In genomic region chr2:8685697-8686358, GRCh38 we compare ENCODE assay signal across 8 cellular contexts. TPM values are rescaled to one million over a fixed set of nuclear protein-coding genes. Genes with fewer than 3 reads are reported as not detected.
DNase-seq lines count a peak whose midpoint lies in the region; ATAC-seq, FAIRE-seq and TF ChIP-seq lines count a peak whose summit lies in the region.

No MANE protein-coding gene starts in this region.

- H3K4me3 ChIP-seq in BE2C (ENCODE audit: low read depth, low read length), result peak overlapping the region; percentile 83
- H3K4me3 ChIP-seq in SK-N-MC, result peak overlapping the region; percentile 92
- peak overlapping the region; percentile 48 to 92 (median 78) for H3K4me3 ChIP-seq in heart left ventricle
- H3K4me3 ChIP-seq in parathyroid adenoma (ENCODE audit: low read depth, low read length), result peak overlapping the region; percentile 99
- H3K4me3 ChIP-seq in upper lobe of left lung, result peak overlapping the region; percentile 37 to 75 (median 66)

- no peak for TF ChIP-seq EP300 in Ishikawa (IDR thresholded peaks at IDR 0.05; ENCODE audit: borderline replicate concordance)
- no peak for TF ChIP-seq EP300 in upper lobe of left lung (IDR thresholded peaks at IDR 0.05)

- H3K27ac ChIP-seq in SK-N-MC (peak overlapping the region; percentile 95), heart left ventricle (peak overlapping the region; percentile 63 to 89 (median 79)), parathyroid adenoma (peak overlapping the region; percentile 99), upper lobe of left lung (peak overlapping the region; percentile 83 to 98 (median 88))

- no peaks in the 10 kb centered on the region for H3K9me3 Mint-ChIP-seq in activated naive CD4-positive, alpha-beta T cell treated with anti-CD3 and anti-CD28 coated beads, Interleukin-2, amount 50 U/mL, for 72 hours

- TF ChIP-seq POLR2A in heart left ventricle (IDR thresholded peaks at IDR 0.05) (peak in 1 of 2 donors; percentile 34), upper lobe of left lung (IDR thresholded peaks at IDR 0.05) (no peak)

- peaks cover 26 to 29% of the 10 kb centered on the region in 2 donors for H3K36me3 Mint-ChIP-seq in activated naive CD4-positive, alpha-beta T cell treated with anti-CD3 and anti-CD28 coated beads, Interleukin-2, amount 50 U/mL, for 72 hours

- peak overlapping the region; percentile 50 to 83 for H3K27ac Mint-ChIP-seq in activated naive CD4-positive, alpha-beta T cell treated with anti-CD3 and anti-CD28 coated beads, Interleukin-2, amount 50 U/mL, for 72 hours

- 0% methylated on average over 1 to 50 of the region's 50 CpGs for WGBS in heart left ventricle, 4 donors
- 0 to 1% methylated on average over 2 to 38 of the region's 50 CpGs for WGBS in upper lobe of left lung, 2 donors

- H2AFZ ChIP-seq in parathyroid adenoma, result no peak overlapping the region

- H3K36me3 ChIP-seq in BE2C (peaks cover 14% of the 10 kb centered on the region), SK-N-MC (ENCODE audit: insufficient read depth, low read length) (peaks cover 28% of the 10 kb centered on the region), heart left ventricle (no peaks in the 10 kb centered on the region), parathyroid adenoma (ENCODE audit: control insufficient read depth, insufficient read depth, low read length) (peaks cover 9% of the 10 kb centered on the region), upper lobe of left lung (no peaks in the 10 kb centered on the region)

- H3K4me1 ChIP-seq in BE2C (peaks cover 3% of the 10 kb centered on the region; the same call in 1 of the 2 replicates), heart left ventricle (peaks cover 0 to 18% (median 10%) of the 10 kb centered on the region in 12 donors), parathyroid adenoma (no peaks in the 10 kb centered on the region), upper lobe of left lung (peaks cover 5 to 24% (median 14%) of the 10 kb centered on the region in 4 donors)

- peak; percentile 28 to 31 for ATAC-seq in activated naive CD4-positive, alpha-beta T cell treated with anti-CD3 and anti-CD28 coated beads, Interleukin-2, amount 50 U/mL, for 72 hours
- ATAC-seq in heart left ventricle, result peak in 2 of 4 donors; percentile 53 to 55
- ATAC-seq in upper lobe of left lung (ENCODE audit: low FRiP score in 2 of 2), result peak in 1 of 2 donors; percentile 77

- H3K27me3 ChIP-seq in BE2C, result no peaks in the 10 kb centered on the region
- H3K27me3 ChIP-seq in heart left ventricle, result no peaks in the 10 kb centered on the region
- no peaks in the 10 kb centered on the region for H3K27me3 ChIP-seq in parathyroid adenoma (ENCODE audit: control insufficient read depth, insufficient read depth, low read length)
- no peaks in the 10 kb centered on the region for H3K27me3 ChIP-seq in upper lobe of left lung

- no peak for FAIRE-seq in GM19239 (lab: Jason Lieb, UNC)

- H3K9ac ChIP-seq in SK-N-MC (ENCODE audit: insufficient read length) (peak overlapping the region; percentile 98), parathyroid adenoma (peak overlapping the region; percentile 97)

- intact Hi-C loops in heart left ventricle (cut with DNase I), result loop anchor here (1.0 to 10.0 kb wide), 18 partner anchors 161 to 1591 kb away; no protein-coding TSS in a partner anchor

- peak; percentile 83 for TF ChIP-seq RAD21 in Ishikawa (IDR thresholded peaks at IDR 0.05; ENCODE audit: low read depth)

- peaks cover 28% of the 10 kb centered on the region for H3K79me2 ChIP-seq in parathyroid adenoma

- H3K9me3 ChIP-seq in BE2C (no peaks in the 10 kb centered on the region), SK-N-MC (ENCODE audit: low read depth, low read length) (peaks cover 3% of the 10 kb centered on the region; the same call in 1 of the 2 replicates), heart left ventricle (no peaks in the 10 kb centered on the region), parathyroid adenoma (ENCODE audit: control insufficient read depth, low read length) (no peaks in the 10 kb centered on the region), upper lobe of left lung (no peaks in the 10 kb centered on the region)

- peak; percentile 86 for DNase-seq in BE2C
- DNase-seq in GM19239 (ENCODE audit: insufficient read length, low spot score), result peak; percentile 63
- no peak for DNase-seq in SK-N-MC (ENCODE audit: low read depth, low spot score)
- DNase-seq in activated naive CD4-positive, alpha-beta T cell treated with anti-CD3 and anti-CD28 coated beads, Interleukin-2, amount 50 U/mL, for 72 hours (ENCODE audit: low spot score in 2 of 2), result peak; percentile 87 to 96
- DNase-seq in heart left ventricle, result peak; percentile 65 to 92 (median 72)
- DNase-seq in upper lobe of left lung, result peak; percentile 81 to 97

- TF ChIP-seq CTCF in BE2C (IDR thresholded peaks at IDR 0.05; ENCODE audit: low read depth, low read length), result peak; percentile 72
- peak; percentile 90 to 100 (median 99) for TF ChIP-seq CTCF in heart left ventricle (IDR thresholded peaks at IDR 0.05)
- TF ChIP-seq CTCF in parathyroid adenoma (IDR thresholded peaks at IDR 0.05), result peak; percentile 98
- TF ChIP-seq CTCF in upper lobe of left lung (IDR thresholded peaks at IDR 0.05), result peak; percentile 97 to 99 (median 99)

- H3K4me2 ChIP-seq in parathyroid adenoma (ENCODE audit: low read length), result peak overlapping the region; percentile 76

TF ChIP-seq in Ishikawa, 13 proteins besides CTCF, POLR2A, EP300 and RAD21:
- no peak for TF ChIP-seq TCF12 (IDR thresholded peaks at IDR 0.05; ENCODE audit: low read depth)
- peak; percentile 69 for TF ChIP-seq ZBTB7A (IDR thresholded peaks at IDR 0.05; ENCODE audit: low read depth)
TF ChIP-seq in Ishikawa: peak in this region for 1.

RNA-seq across cellular contexts. Expression of gene ID2, which starts 4.0 kb away (rescaled TPM):
- 210 TPM for polyA plus RNA-seq in BE2C (2012; ENCODE audit: insufficient read depth, insufficient read length, low read depth)
- total RNA-seq in activated naive CD4-positive, alpha-beta T cell treated with anti-CD3 and anti-CD28 coated beads, Interleukin-2, amount 50 U/mL, for 72 hours, result 100 to 1,000 TPM in 1 of 2 donors, 10 to 100 TPM in 1; 42.8 to 272 TPM
- total RNA-seq in heart left ventricle (100 to 1,000 TPM in 1 of 9 donors, 10 to 100 TPM in 8; 17.3 to 121 (median 25.5) TPM), upper lobe of left lung (100 to 1,000 TPM in 3 of 6 donors, 10 to 100 TPM in 3; 85.4 to 175 (median 110) TPM)
- 10 to 100 TPM; 44.9 to 92.0 TPM for polyA plus RNA-seq in heart left ventricle
